ENCODE assay signal across 18 cellular contexts in genomic region chr6:5540375-5540774, GRCh38.
DNase-seq lines count a peak whose midpoint lies in the region; ATAC-seq and TF ChIP-seq lines count a peak whose summit lies in the region.
"Had no signal": no experiment of that assay in that cellular context is flagged by ENCODE, and none has a peak within 500 bp of the region (broad histone marks: within the 10 kb centered on the region; RNA-seq: fewer than 3 reads in every experiment).

No MANE protein-coding gene starts in this region.

- peak; percentile 7 for DNase-seq in AG04449 (ENCODE audit: low read depth, low spot score)
- peak; percentile 66 for DNase-seq in COLO829 (ENCODE audit: low spot score)
- DNase-seq in activated naive CD8-positive, alpha-beta T cell treated with anti-CD3 and anti-CD28 coated beads, Interleukin-2, amount 50 U/mL, for 24 hours = no peak
- peak; percentile 36 for DNase-seq in medulla oblongata (ENCODE audit: extremely low spot score)
- no peak for DNase-seq in OCI-M2 (lab: John Stamatoyannopoulos, UW; ENCODE audit: unreplicated experiment)
- DNase-seq in NCI-H2081 treated with DMSO at 0.1 percent for 48 hours (lab: John Stamatoyannopoulos, UW) = no peak
- no peak for DNase-seq in kidney tubule cell (ENCODE audit: low spot score)
- DNase-seq in dorsolateral prefrontal cortex = no peak
- DNase-seq: CD8-positive, alpha-beta T cell; GF-D8; H7; Kasumi-1; NCI-H1417; NCI-H1930; NCI-H2171 treated with DMSO at 0.1 percent for 48 hours; NCI-H82; SHP77 treated with DMSO at 0.1 percent for 48 hours had no signal

- intact Hi-C loops in dorsolateral prefrontal cortex (cut with DNase I) = no loop called here

- CTCF ChIA-PET in AG04449 (lab: Yijun Ruan, JAX) = no interaction called here

- peaks cover 22% of the 10 kb centered on the region for H3K4me1 Mint-ChIP-seq in activated naive CD8-positive, alpha-beta T cell treated with anti-CD3 and anti-CD28 coated beads, Interleukin-2, amount 50 U/mL, for 24 hours

- no peak overlapping the region for H3K27ac Mint-ChIP-seq in activated naive CD8-positive, alpha-beta T cell treated with anti-CD3 and anti-CD28 coated beads, Interleukin-2, amount 50 U/mL, for 24 hours
- H3K27ac Mint-ChIP-seq: CD8-positive, alpha-beta T cell had no signal

- peaks cover 24% of the 10 kb centered on the region for H3K36me3 Mint-ChIP-seq in activated naive CD8-positive, alpha-beta T cell treated with anti-CD3 and anti-CD28 coated beads, Interleukin-2, amount 50 U/mL, for 24 hours (ENCODE audit: low read depth)

- H3K4me3 Mint-ChIP-seq in activated naive CD8-positive, alpha-beta T cell treated with anti-CD3 and anti-CD28 coated beads, Interleukin-2, amount 50 U/mL, for 24 hours = no peak overlapping the region
- H3K4me3 Mint-ChIP-seq: CD8-positive, alpha-beta T cell had no signal

- peak; percentile 46 for ATAC-seq in activated naive CD8-positive, alpha-beta T cell treated with anti-CD3 and anti-CD28 coated beads, Interleukin-2, amount 50 U/mL, for 24 hours
- ATAC-seq: A549; CD8-positive, alpha-beta T cell had no signal

- H3K9me3 Mint-ChIP-seq in activated naive CD8-positive, alpha-beta T cell treated with anti-CD3 and anti-CD28 coated beads, Interleukin-2, amount 50 U/mL, for 24 hours = no peaks in the 10 kb centered on the region
- H3K9me3 Mint-ChIP-seq: CD8-positive, alpha-beta T cell had no signal

- TF ChIP-seq CTCF in AG04449 (IDR thresholded peaks at IDR 0.05; ENCODE audit: insufficient read depth, low read length, missing control alignments) = no peak
- TF ChIP-seq CTCF in dorsolateral prefrontal cortex (IDR thresholded peaks at IDR 0.05 in 54 of 56, conservative IDR thresholded peaks at IDR 0.05 in 2 of 56; ENCODE audit: low read depth in 1 of 56, partially characterized antibody in 56 of 56) = no peak

- no peaks in the 10 kb centered on the region for H3K27me3 Mint-ChIP-seq in activated naive CD8-positive, alpha-beta T cell treated with anti-CD3 and anti-CD28 coated beads, Interleukin-2, amount 50 U/mL, for 24 hours

- H3K27ac ChIP-seq in dorsolateral prefrontal cortex = no peak overlapping the region
- H3K27ac ChIP-seq: A549 had no signal

- POLR2A ChIA-PET in AG04449 (lab: Yijun Ruan, JAX) = no interaction called here

- H3K4me3 ChIP-seq in AG04449 (ENCODE audit: low read depth, low read length) (no peak overlapping the region), dorsolateral prefrontal cortex (no peak overlapping the region)
- H3K4me3 ChIP-seq: A549 had no signal

- H3K27me3 ChIP-seq in dorsolateral prefrontal cortex = no peaks in the 10 kb centered on the region

Comparison
In these comparisons a context has a peak if more than half of its experiments do, and no peak if none do; other contexts are left out.
1. DNase-seq: peak in AG04449 (single experiment), COLO829 (single experiment) and medulla oblongata (single experiment); none in activated naive CD8-positive, alpha-beta T cell treated with anti-CD3 and anti-CD28 coated beads, Interleukin-2, amount 50 U/mL, for 24 hours (single experiment), OCI-M2 (single experiment), NCI-H2081 treated with DMSO at 0.1 percent for 48 hours (single experiment), kidney tubule cell (single experiment) and dorsolateral prefrontal cortex (0 of 10).